ENCODE assay signal across 9 cellular contexts in the genomic region with DNA sequence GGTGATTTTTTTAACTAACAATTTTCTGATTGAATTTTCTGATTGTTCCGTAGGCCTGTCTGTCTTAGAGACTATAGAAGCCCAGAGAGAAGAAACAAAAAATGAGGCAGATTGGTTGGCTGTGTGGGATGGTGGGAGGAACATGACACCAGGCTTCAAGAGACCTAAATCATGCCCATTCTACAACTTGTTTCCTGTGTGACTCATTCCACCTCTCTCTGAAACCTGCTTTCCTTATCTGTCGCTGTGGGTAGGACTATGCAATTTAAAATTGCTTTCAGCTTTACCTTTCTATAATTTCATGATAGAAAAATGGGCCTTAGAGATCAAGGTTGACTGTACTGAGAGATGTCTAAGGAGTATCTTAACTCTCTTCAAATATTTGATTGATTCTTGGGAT. TPM values are rescaled to one million over a fixed set of nuclear protein-coding genes. Genes with fewer than 3 reads are reported as not detected.
A peak's percentile ranks its signal among the peaks of the same experiment; 100 is the strongest.
DNase-seq lines count a peak whose midpoint lies in the region; ATAC-seq and TF ChIP-seq lines count a peak whose summit lies in the region.
"Had no signal": no experiment of that assay in that cellular context is flagged by ENCODE, and none has a peak within 500 bp of the region (broad histone marks: within the 10 kb centered on the region; RNA-seq: fewer than 3 reads in every experiment).

No MANE protein-coding gene starts in this region.

- intact Hi-C loops in A673 (cut with micrococcal nuclease; ENCODE audit: unreplicated experiment) = no loop called here
- intact Hi-C loops in CD14-positive monocyte (cut with micrococcal nuclease) = no loop called here

- H3K27me3 ChIP-seq in A673 (replicated peaks; ENCODE audit: insufficient read depth, low read depth, low read length, poor library complexity) = no peaks in the 10 kb centered on the region

- DNase-seq in A673 (ENCODE audit: low spot score) (peak; percentile 41), HK-2 (ENCODE audit: unreplicated experiment) (no peak), CD14-positive monocyte (ENCODE audit: low spot score) (no peak), HuH-7.5 (ENCODE audit: low spot score) (no peak)

- no peaks in the 10 kb centered on the region for H3K9me3 ChIP-seq in A673 (ENCODE audit: low read depth, low read length, poor library complexity, severe bottlenecking)

- H3K27ac ChIP-seq in A673 (ENCODE audit: low read depth, low read length, poor library complexity, severe bottlenecking) = no peak overlapping the region

- ATAC-seq in GM19372 (IDR thresholded peaks at IDR 0.05; ENCODE audit: low read depth, unreplicated experiment) (peak; percentile 75), HG03175 (IDR thresholded peaks at IDR 0.05; ENCODE audit: unreplicated experiment) (peak; percentile 91), esophagus mucosa (peak; percentile 79)

- peak overlapping the region; percentile 73 for H3K4me3 Mint-ChIP-seq in T-helper 1 cell treated with Interleukin-12 subunit alpha and Interleukin-12 subunit beta and Interleukin-4 antibody, amounts not matched to agents 30 μg/mL and 1 μg/mL, for 36 hours
- H3K4me3 Mint-ChIP-seq in CD14-positive monocyte = no peak overlapping the region
- H3K4me3 Mint-ChIP-seq: brain had no signal

- POLR2A ChIA-PET in A673 (lab: Charles Lee; ENCODE audit: low non-redundant PET) = no interaction called here

- H3K4me1 ChIP-seq in A673 (ENCODE audit: insufficient read depth, low read length, poor library complexity, severe bottlenecking) = no peaks in the 10 kb centered on the region

- TF ChIP-seq CTCF in A673 (conservative IDR thresholded peaks at IDR 0.05; ENCODE audit: low read depth, low read length) = no peak
- TF ChIP-seq CTCF in CD14-positive monocyte (IDR thresholded peaks at IDR 0.05) = no peak

- H3K36me3 ChIP-seq in A673 (ENCODE audit: insufficient read depth, low read length, poor library complexity, severe bottlenecking) = no peaks in the 10 kb centered on the region

- BruUV-seq in A673 (replicated peaks; lab: Mats Ljungman, UMichigan) = no TSS peak

- no peaks in the 10 kb centered on the region for H3K27me3 Mint-ChIP-seq in T-helper 1 cell treated with Interleukin-12 subunit alpha and Interleukin-12 subunit beta and Interleukin-4 antibody, amounts not matched to agents 30 μg/mL and 1 μg/mL, for 36 hours (ENCODE audit: low read depth)
- H3K27me3 Mint-ChIP-seq in CD14-positive monocyte (ENCODE audit: low read depth in 3 of 3) = no peaks in the 10 kb centered on the region
- H3K27me3 Mint-ChIP-seq: brain had no signal

- no peaks in the 10 kb centered on the region for H3K9me3 Mint-ChIP-seq in T-helper 1 cell treated with Interleukin-12 subunit alpha and Interleukin-12 subunit beta and Interleukin-4 antibody, amounts not matched to agents 30 μg/mL and 1 μg/mL, for 36 hours
- H3K9me3 Mint-ChIP-seq in CD14-positive monocyte = no peaks in the 10 kb centered on the region

- H3K27ac Mint-ChIP-seq in T-helper 1 cell treated with Interleukin-12 subunit alpha and Interleukin-12 subunit beta and Interleukin-4 antibody, amounts not matched to agents 30 μg/mL and 1 μg/mL, for 36 hours = peak overlapping the region; percentile 91
- H3K27ac Mint-ChIP-seq in CD14-positive monocyte = peak overlapping the region in 1 of 7 donors; percentile 52
- H3K27ac Mint-ChIP-seq: brain had no signal

- H3K4me3 ChIP-seq in A673 (ENCODE audit: low read depth, low read length, poor library complexity, severe bottlenecking) = no peak overlapping the region

- CTCF ChIA-PET in A673 (lab: Charles Lee) = no interaction called here

- peaks cover 81% of the 10 kb centered on the region for H3K4me1 Mint-ChIP-seq in T-helper 1 cell treated with Interleukin-12 subunit alpha and Interleukin-12 subunit beta and Interleukin-4 antibody, amounts not matched to agents 30 μg/mL and 1 μg/mL, for 36 hours (ENCODE audit: low read depth)
- peaks cover 15% of the 10 kb centered on the region for H3K4me1 Mint-ChIP-seq in CD14-positive monocyte

- H3K36me3 Mint-ChIP-seq in T-helper 1 cell treated with Interleukin-12 subunit alpha and Interleukin-12 subunit beta and Interleukin-4 antibody, amounts not matched to agents 30 μg/mL and 1 μg/mL, for 36 hours (ENCODE audit: low read depth) = peaks cover 75% of the 10 kb centered on the region
- peaks cover 61 to 67% of the 10 kb centered on the region in 2 donors for H3K36me3 Mint-ChIP-seq in CD14-positive monocyte

RNA-seq across cellular contexts. Expression of a gene that starts 44.5 kb away (rescaled TPM):
- 19.8 and 21.5 TPM in 2 replicates for total RNA-seq in A673 (2021)
- total RNA-seq in esophagus mucosa = 11.0 TPM
- 1 to 10 TPM; 4.4 to 5.1 TPM for polyA plus RNA-seq in CD14-positive monocyte

RNA-seq across cellular contexts. Expression of a gene that starts 44.8 kb away (rescaled TPM):
- total RNA-seq in A673 (2021) (24.0 and 26.4 TPM in 2 replicates), esophagus mucosa (12.2 TPM)
- polyA plus RNA-seq in CD14-positive monocyte = 10 to 100 TPM; 33.7 to 42.0 TPM
